Comparison of ENCODE assay signal across 30 cellular contexts in the genomic region with DNA sequence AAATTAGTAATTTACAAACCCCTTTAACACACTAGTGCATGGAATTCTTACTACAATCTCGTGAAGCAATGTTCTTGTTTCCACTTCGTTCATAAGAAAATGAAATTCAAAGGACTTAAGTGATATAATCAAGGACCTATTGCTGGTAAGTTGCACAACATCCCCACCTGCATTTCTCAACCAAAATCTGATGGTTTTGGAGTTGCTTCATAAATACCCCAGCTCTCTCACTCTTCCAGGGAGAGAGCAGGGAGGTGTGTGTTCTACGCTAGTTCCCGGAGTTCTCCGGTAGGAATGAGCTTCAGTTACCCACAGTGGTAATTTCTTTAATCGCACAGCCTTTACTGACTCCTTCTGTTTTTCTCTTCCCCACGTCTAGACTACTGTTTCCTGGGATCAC.
DNase-seq lines count a peak whose midpoint lies in the region; ATAC-seq and TF ChIP-seq lines count a peak whose summit lies in the region.
"Had no signal": no experiment of that assay in that cellular context is flagged by ENCODE, and none has a peak within 500 bp of the region (broad histone marks: within the 10 kb centered on the region; RNA-seq: fewer than 3 reads in every experiment).

No MANE protein-coding gene starts in this region.

- H3K9ac ChIP-seq in trophoblast cell (ENCODE audit: low read length): no peak overlapping the region
- H3K9ac ChIP-seq: BLaER1; BLaER1 treated with 17β-estradiol and CSF1 and Interleukin-3, amounts not matched to agents 10 nM and 100 nM had no signal

- no peak overlapping the region for H3K23ac ChIP-seq in trophoblast cell (ENCODE audit: low read length)

- no peak overlapping the region for H4K91ac ChIP-seq in trophoblast cell (ENCODE audit: low read depth, low read length)

- H2BK12ac ChIP-seq in trophoblast cell (ENCODE audit: low read length): no peak overlapping the region

- CTCF ChIA-PET in CD4-positive, alpha-beta T cell (lab: Charles Lee): no interaction called here

- H3K36me3 Mint-ChIP-seq in CD4-positive, alpha-beta T cell (ENCODE audit: low read depth): no peaks in the 10 kb centered on the region
- H3K36me3 Mint-ChIP-seq: CD14-positive monocyte; CD4-positive, CD25-positive, alpha-beta regulatory T cell; CD8-positive, alpha-beta T cell had no signal

- H3K4me3 Mint-ChIP-seq in CD4-positive, alpha-beta T cell: no peak overlapping the region
- H3K4me3 Mint-ChIP-seq: B cell; CD14-positive monocyte; CD4-positive, alpha-beta memory T cell; CD4-positive, CD25-positive, alpha-beta regulatory T cell; CD8-positive, alpha-beta memory T cell; CD8-positive, alpha-beta T cell had no signal

- H4K12ac ChIP-seq in trophoblast cell (ENCODE audit: low read depth, low read length): no peak overlapping the region

- H3K4me1 Mint-ChIP-seq in CD4-positive, alpha-beta T cell (ENCODE audit: low read depth): no peaks in the 10 kb centered on the region
- H3K4me1 Mint-ChIP-seq: B cell; CD14-positive monocyte; CD4-positive, alpha-beta memory T cell; CD4-positive, CD25-positive, alpha-beta regulatory T cell; CD8-positive, alpha-beta memory T cell had no signal

- H3K27me3 ChIP-seq in trophoblast cell (ENCODE audit: insufficient read depth, low read length): no peaks in the 10 kb centered on the region
- no peaks in the 10 kb centered on the region for H3K27me3 ChIP-seq in upper lobe of right lung
- H3K27me3 ChIP-seq in right cardiac atrium (ENCODE audit: control insufficient read depth, insufficient read depth): no peaks in the 10 kb centered on the region
- H3K27me3 ChIP-seq in CD4-positive, alpha-beta T cell (ENCODE audit: control insufficient read depth, insufficient read depth, low read length): no peaks in the 10 kb centered on the region
- H3K27me3 ChIP-seq: BE2C; BLaER1; BLaER1 treated with 17β-estradiol and CSF1 and Interleukin-3, amounts not matched to agents 10 nM and 100 nM had no signal

- no peak overlapping the region for H2AK5ac ChIP-seq in trophoblast cell (ENCODE audit: low read length)

- no peak overlapping the region for H2BK120ac ChIP-seq in trophoblast cell (ENCODE audit: insufficient read depth, low read length, poor library complexity)

- H3K4me2 ChIP-seq in trophoblast cell (ENCODE audit: low read length): no peak overlapping the region
- H3K4me2 ChIP-seq: A549; BLaER1; BLaER1 treated with 17β-estradiol and CSF1 and Interleukin-3, amounts not matched to agents 10 nM and 100 nM had no signal

- H3K18ac ChIP-seq in trophoblast cell (ENCODE audit: low read length): no peak overlapping the region

- H4K8ac ChIP-seq in trophoblast cell (ENCODE audit: low read depth, low read length): no peak overlapping the region

- POLR2A ChIA-PET in CD4-positive, alpha-beta T cell (lab: Charles Lee): no interaction called here

- H3K36me3 ChIP-seq in trophoblast cell (ENCODE audit: control insufficient read depth in 1 of 2, insufficient read depth in 2 of 2, low read length in 2 of 2) (no peaks in the 10 kb centered on the region), upper lobe of right lung (no peaks in the 10 kb centered on the region)
- H3K36me3 ChIP-seq: BE2C; BLaER1; BLaER1 treated with 17β-estradiol and CSF1 and Interleukin-3, amounts not matched to agents 10 nM and 100 nM had no signal

- intact Hi-C loops in upper lobe of right lung (cut with DNase I): no loop called here
- intact Hi-C loops in right cardiac atrium (cut with DNase I): no loop called here
- intact Hi-C loops in CD4-positive, alpha-beta T cell (cut with DNase I, micrococcal nuclease): no loop called here

- H3K27ac Mint-ChIP-seq in CD4-positive, alpha-beta T cell: no peak overlapping the region
- H3K27ac Mint-ChIP-seq: B cell; CD14-positive monocyte; CD4-positive, alpha-beta memory T cell; CD4-positive, CD25-positive, alpha-beta regulatory T cell; CD8-positive, alpha-beta memory T cell; CD8-positive, alpha-beta T cell had no signal

- no CpG with 5 or more reads among the region's 7 CpGs for WGBS in trophoblast cell (ENCODE audit: extremely low coverage, insufficient coverage, insufficient read length)
- whole genome bisulfite sequencing in right cardiac atrium: 85% methylated on average over 7 of the region's 7 CpGs

- no peaks in the 10 kb centered on the region for H3K27me3 Mint-ChIP-seq in CD4-positive, alpha-beta T cell
- H3K27me3 Mint-ChIP-seq: B cell; CD4-positive, alpha-beta memory T cell; CD4-positive, CD25-positive, alpha-beta regulatory T cell; CD8-positive, alpha-beta memory T cell had no signal

- H3K4me3 ChIP-seq in trophoblast cell (ENCODE audit: low read depth, low read length) (no peak overlapping the region), upper lobe of right lung (no peak overlapping the region), right cardiac atrium (ENCODE audit: low read length) (no peak overlapping the region)
- H3K4me3 ChIP-seq: A549; BLaER1; BLaER1 treated with 17β-estradiol and CSF1 and Interleukin-3, amounts not matched to agents 10 nM and 100 nM had no signal

- H3K4me1 ChIP-seq in trophoblast cell (ENCODE audit: control insufficient read depth in 1 of 2, insufficient read depth in 2 of 2, low read length in 2 of 2): no peaks in the 10 kb centered on the region
- H3K4me1 ChIP-seq in upper lobe of right lung: no peaks in the 10 kb centered on the region
- no peaks in the 10 kb centered on the region for H3K4me1 ChIP-seq in right cardiac atrium (ENCODE audit: control insufficient read depth, insufficient read depth, low read length)
- H3K4me1 ChIP-seq: A549; BE2C; BLaER1; BLaER1 treated with 17β-estradiol and CSF1 and Interleukin-3, amounts not matched to agents 10 nM and 100 nM; Caco-2 had no signal

- no peak overlapping the region for H3K4ac ChIP-seq in trophoblast cell (ENCODE audit: low read depth, low read length)

- no peaks in the 10 kb centered on the region for H3K79me1 ChIP-seq in trophoblast cell (ENCODE audit: low read length)

- H3K9me3 ChIP-seq in trophoblast cell (ENCODE audit: insufficient read depth, low read depth, low read length) (no peaks in the 10 kb centered on the region), upper lobe of right lung (no peaks in the 10 kb centered on the region), right cardiac atrium (ENCODE audit: control insufficient read depth, low read length) (no peaks in the 10 kb centered on the region)
- H3K9me3 ChIP-seq in CD4-positive, alpha-beta T cell (ENCODE audit: control insufficient read depth, low read length): no peaks in the 10 kb centered on the region
- H3K9me3 ChIP-seq: A549; BE2C; BLaER1; BLaER1 treated with 17β-estradiol and CSF1 and Interleukin-3, amounts not matched to agents 10 nM and 100 nM; Caco-2 had no signal

- no peak overlapping the region for H2AFZ ChIP-seq in trophoblast cell (ENCODE audit: insufficient read depth, low read length, poor library complexity)

- H3K9me3 Mint-ChIP-seq in CD4-positive, alpha-beta T cell: peaks cover 2% of the 10 kb centered on the region

- no peak overlapping the region for H3K14ac ChIP-seq in trophoblast cell (ENCODE audit: low read length)

- DNase-seq in trophoblast cell: peak; percentile 72 to 89
- no peak for DNase-seq in upper lobe of right lung
- no peak for DNase-seq in right cardiac atrium
- no peak for DNase-seq in CD4-positive, alpha-beta T cell
- DNase-seq: 8988T; ACHN; AML-193; BE2C; C1 segment of cervical spinal cord; Caco-2; Calu3; CD4-positive, alpha-beta memory T cell; CD4-positive, CD25-positive, alpha-beta regulatory T cell; CD8-positive, alpha-beta memory T cell; CD8-positive, alpha-beta T cell; COR-L47; DMS 273 treated with DMSO at 0.1 percent for 48 hours; DMS153; DMS53; DMS79; DMS79 treated with DMSO at 0.1 percent for 48 hours; DND-41; EL had no signal

- ATAC-seq in upper lobe of right lung (peak; percentile 63), right cardiac atrium (no peak)
- no peak for ATAC-seq in CD4-positive, alpha-beta T cell (ENCODE audit: poor library complexity)
- ATAC-seq: A549; CD8-positive, alpha-beta T cell had no signal

- no peaks in the 10 kb centered on the region for H3K79me2 ChIP-seq in trophoblast cell (ENCODE audit: control insufficient read depth, insufficient read depth, low read length, poor library complexity)

- TF ChIP-seq CTCF in upper lobe of right lung (IDR thresholded peaks at IDR 0.05): no peak
- no peak for TF ChIP-seq CTCF in CD4-positive, alpha-beta T cell (IDR thresholded peaks at IDR 0.05)

- H3K27ac ChIP-seq in trophoblast cell (ENCODE audit: low read depth, low read length): no peak overlapping the region
- H3K27ac ChIP-seq in upper lobe of right lung: no peak overlapping the region
- no peak overlapping the region for H3K27ac ChIP-seq in right cardiac atrium (ENCODE audit: low read length)
- no peak overlapping the region for H3K27ac ChIP-seq in CD4-positive, alpha-beta T cell (ENCODE audit: low read depth, low read length)
- H3K27ac ChIP-seq: 22Rv1; A549; BLaER1; BLaER1 treated with 17β-estradiol and CSF1 and Interleukin-3, amounts not matched to agents 10 nM and 100 nM; C4-2B had no signal

- H2BK5ac ChIP-seq in trophoblast cell (ENCODE audit: low read depth, low read length, poor library complexity): no peak overlapping the region

Comparison
In these comparisons a context has a peak if more than half of its experiments do, and no peak if none do; other contexts are left out.
1. DNase-seq: peak in trophoblast cell (2 of 2); none in upper lobe of right lung (single experiment), right cardiac atrium (0 of 3) and CD4-positive, alpha-beta T cell (0 of 10).